13 cellular contexts compared by ENCODE assay signal in genomic region chr6:70131528-70131927, GRCh38.
DNase-seq lines count a peak whose midpoint lies in the region; ATAC-seq and TF ChIP-seq lines count a peak whose summit lies in the region.
"Had no signal": no experiment of that assay in that cellular context is flagged by ENCODE, and none has a peak within 500 bp of the region (broad histone marks: within the 10 kb centered on the region; RNA-seq: fewer than 3 reads in every experiment).

No MANE protein-coding gene starts in this region.

- WGBS in transverse colon (ENCODE audit: low coverage in 1 of 2), 2 donors = 43 to 79% methylated on average over 2 of the region's 2 CpGs

- H3K36me3 Mint-ChIP-seq in WTC11 = no peaks in the 10 kb centered on the region
- H3K36me3 Mint-ChIP-seq in activated CD8-positive, alpha-beta T cell treated with anti-CD3 and anti-CD28 coated beads for 36 hours (ENCODE audit: low read depth) = no peaks in the 10 kb centered on the region

- intact Hi-C loops in transverse colon (cut with DNase I; ENCODE audit: low total_unique reads) = no loop called here
- intact Hi-C loops in activated CD8-positive, alpha-beta T cell treated with anti-CD3 and anti-CD28 coated beads for 36 hours (cut with micrococcal nuclease) = no loop called here

- TF ChIP-seq POLR2A in transverse colon (IDR thresholded peaks at IDR 0.05) = no peak

- TF ChIP-seq EP300 in transverse colon (IDR thresholded peaks at IDR 0.05; ENCODE audit: low read depth) = no peak

- peak; percentile 4 for DNase-seq in AG08395 (ENCODE audit: low spot score)
- no peak for DNase-seq in transverse colon
- no peak for DNase-seq in SW480 (ENCODE audit: low spot score)
- DNase-seq in WTC11 (ENCODE audit: low spot score) = no peak
- DNase-seq in activated CD8-positive, alpha-beta T cell treated with anti-CD3 and anti-CD28 coated beads for 36 hours = no peak
- DNase-seq: activated CD4-positive, alpha-beta T cell treated with anti-CD3 and anti-CD28 coated beads for 36 hours; HFFc6; islet precursor cell; NCI-H146 had no signal

- no peaks in the 10 kb centered on the region for H3K9me3 Mint-ChIP-seq in WTC11
- H3K9me3 Mint-ChIP-seq in activated CD8-positive, alpha-beta T cell treated with anti-CD3 and anti-CD28 coated beads for 36 hours = no peaks in the 10 kb centered on the region

- ATAC-seq in GM19328 (IDR thresholded peaks at IDR 0.05; ENCODE audit: unreplicated experiment) = peak; percentile 96
- ATAC-seq in HG02798 (IDR thresholded peaks at IDR 0.05; ENCODE audit: poor library complexity, unreplicated experiment) = peak; percentile 94
- peak; percentile 75 for ATAC-seq in HG03521 (IDR thresholded peaks at IDR 0.05; ENCODE audit: unreplicated experiment)
- no peak for ATAC-seq in WTC11
- ATAC-seq in activated CD8-positive, alpha-beta T cell treated with anti-CD3 and anti-CD28 coated beads for 36 hours = no peak
- ATAC-seq: activated CD4-positive, alpha-beta T cell treated with anti-CD3 and anti-CD28 coated beads for 36 hours had no signal

- no peaks in the 10 kb centered on the region for H3K4me1 ChIP-seq in transverse colon
- H3K4me1 ChIP-seq: vagina had no signal

- no peak overlapping the region for H3K27ac Mint-ChIP-seq in WTC11
- no peak overlapping the region for H3K27ac Mint-ChIP-seq in activated CD8-positive, alpha-beta T cell treated with anti-CD3 and anti-CD28 coated beads for 36 hours
- H3K27ac Mint-ChIP-seq: activated CD4-positive, alpha-beta T cell treated with anti-CD3 and anti-CD28 coated beads for 36 hours; HFFc6 had no signal

- no peaks in the 10 kb centered on the region for H3K36me3 ChIP-seq in transverse colon
- H3K36me3 ChIP-seq: vagina had no signal

- H3K27me3 Mint-ChIP-seq in WTC11 (ENCODE audit: low read depth) = peaks cover 9% of the 10 kb centered on the region; the same call in 1 of the 2 replicates
- no peaks in the 10 kb centered on the region for H3K27me3 Mint-ChIP-seq in activated CD8-positive, alpha-beta T cell treated with anti-CD3 and anti-CD28 coated beads for 36 hours
- H3K27me3 Mint-ChIP-seq: activated CD4-positive, alpha-beta T cell treated with anti-CD3 and anti-CD28 coated beads for 36 hours had no signal

- peaks cover 0 to 3% of the 10 kb centered on the region in 2 donors for H3K9me3 ChIP-seq in transverse colon
- H3K9me3 ChIP-seq: vagina had no signal

- CTCF ChIA-PET in WTC11 (lab: Charles Lee) = interaction anchor here (0.6 kb wide), 1 partner anchor 748 kb away, joined by 3 read pairs; no protein-coding TSS in a partner anchor
- CTCF ChIA-PET in activated CD8-positive, alpha-beta T cell treated with anti-CD3 and anti-CD28 coated beads for 36 hours (lab: Charles Lee) = interaction anchor here (1.1 kb wide), 1 partner anchor 20 kb away, joined by 3 read pairs; no protein-coding TSS in a partner anchor

- POLR2A ChIA-PET in WTC11 (lab: Charles Lee) = no interaction called here
- POLR2A ChIA-PET in activated CD8-positive, alpha-beta T cell treated with anti-CD3 and anti-CD28 coated beads for 36 hours (lab: Charles Lee) = no interaction called here

- H3K27ac ChIP-seq in transverse colon = no peak overlapping the region
- H3K27ac ChIP-seq: vagina had no signal

- H3K4me3 ChIP-seq in transverse colon = no peak overlapping the region
- H3K4me3 ChIP-seq: vagina had no signal

- no peak overlapping the region for H3K4me3 Mint-ChIP-seq in WTC11
- H3K4me3 Mint-ChIP-seq in activated CD8-positive, alpha-beta T cell treated with anti-CD3 and anti-CD28 coated beads for 36 hours = no peak overlapping the region
- H3K4me3 Mint-ChIP-seq: activated CD4-positive, alpha-beta T cell treated with anti-CD3 and anti-CD28 coated beads for 36 hours; HFFc6 had no signal

- no peak for TF ChIP-seq CTCF in transverse colon (IDR thresholded peaks at IDR 0.05)
- TF ChIP-seq CTCF in WTC11 (IDR thresholded peaks at IDR 0.05) = no peak
- no peak for TF ChIP-seq CTCF in activated CD8-positive, alpha-beta T cell treated with anti-CD3 and anti-CD28 coated beads for 36 hours (IDR thresholded peaks at IDR 0.05)

- in situ Hi-C loops in transverse colon (cut with MboI; ENCODE audit: low pct_ligation_motif_present in 1 of 4, low pct_unique_long_range_greater_than_20kb in 1 of 4, low sequenced_read_pairs in 3 of 4) = no loop called here

- no peaks in the 10 kb centered on the region for H3K27me3 ChIP-seq in transverse colon
- H3K27me3 ChIP-seq: vagina had no signal

- H3K4me1 Mint-ChIP-seq in WTC11 = peaks cover 18% of the 10 kb centered on the region
- H3K4me1 Mint-ChIP-seq in activated CD8-positive, alpha-beta T cell treated with anti-CD3 and anti-CD28 coated beads for 36 hours (ENCODE audit: low read depth) = no peaks in the 10 kb centered on the region
- H3K4me1 Mint-ChIP-seq: activated CD4-positive, alpha-beta T cell treated with anti-CD3 and anti-CD28 coated beads for 36 hours had no signal

TF ChIP-seq in WTC11, 78 proteins besides CTCF, POLR2A, EP300 and RAD21:
- TF ChIP-seq NFE2L1 (CRISPR knock-in tag; IDR thresholded peaks at IDR 0.05) = no peak
- no peak for TF ChIP-seq OVOL2 (CRISPR knock-in tag; IDR thresholded peaks at IDR 0.05; ENCODE audit: borderline replicate concordance)
- TF ChIP-seq ZNF263 (CRISPR knock-in tag; IDR thresholded peaks at IDR 0.05; ENCODE audit: low read depth) = no peak
- TF ChIP-seq MXD4 (CRISPR knock-in tag; IDR thresholded peaks at IDR 0.05; ENCODE audit: borderline replicate concordance) = no peak
- TF ChIP-seq, protein P1, sequence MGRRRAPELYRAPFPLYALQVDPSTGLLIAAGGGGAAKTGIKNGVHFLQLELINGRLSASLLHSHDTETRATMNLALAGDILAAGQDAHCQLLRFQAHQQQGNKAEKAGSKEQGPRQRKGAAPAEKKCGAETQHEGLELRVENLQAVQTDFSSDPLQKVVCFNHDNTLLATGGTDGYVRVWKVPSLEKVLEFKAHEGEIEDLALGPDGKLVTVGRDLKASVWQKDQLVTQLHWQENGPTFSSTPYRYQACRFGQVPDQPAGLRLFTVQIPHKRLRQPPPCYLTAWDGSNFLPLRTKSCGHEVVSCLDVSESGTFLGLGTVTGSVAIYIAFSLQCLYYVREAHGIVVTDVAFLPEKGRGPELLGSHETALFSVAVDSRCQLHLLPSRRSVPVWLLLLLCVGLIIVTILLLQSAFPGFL (CRISPR knock-in tag; IDR thresholded peaks at IDR 0.05; ENCODE audit: borderline replicate concordance) = no peak
- no peak for TF ChIP-seq SOX15 (CRISPR knock-in tag; IDR thresholded peaks at IDR 0.05)
- no peak for TF ChIP-seq RELA (CRISPR knock-in tag; IDR thresholded peaks at IDR 0.05; ENCODE audit: borderline replicate concordance)
- no peak for TF ChIP-seq SMAD3 (CRISPR knock-in tag; IDR thresholded peaks at IDR 0.05; ENCODE audit: borderline replicate concordance)
- TF ChIP-seq, protein P2, sequence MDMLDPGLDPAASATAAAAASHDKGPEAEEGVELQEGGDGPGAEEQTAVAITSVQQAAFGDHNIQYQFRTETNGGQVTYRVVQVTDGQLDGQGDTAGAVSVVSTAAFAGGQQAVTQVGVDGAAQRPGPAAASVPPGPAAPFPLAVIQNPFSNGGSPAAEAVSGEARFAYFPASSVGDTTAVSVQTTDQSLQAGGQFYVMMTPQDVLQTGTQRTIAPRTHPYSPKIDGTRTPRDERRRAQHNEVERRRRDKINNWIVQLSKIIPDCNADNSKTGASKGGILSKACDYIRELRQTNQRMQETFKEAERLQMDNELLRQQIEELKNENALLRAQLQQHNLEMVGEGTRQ (CRISPR knock-in tag; IDR thresholded peaks at IDR 0.05) = no peak
- no peak for TF ChIP-seq EMX1 (CRISPR knock-in tag; IDR thresholded peaks at IDR 0.05)

Comparison
In these comparisons a context has a peak if more than half of its experiments do, and no peak if none do; other contexts are left out.
1. ATAC-seq: peak in GM19328 (single experiment), HG02798 (single experiment) and HG03521 (single experiment); none in WTC11 (single experiment) and activated CD8-positive, alpha-beta T cell treated with anti-CD3 and anti-CD28 coated beads for 36 hours (single experiment).